13 cellular contexts compared by ENCODE assay signal in the genomic region with DNA sequence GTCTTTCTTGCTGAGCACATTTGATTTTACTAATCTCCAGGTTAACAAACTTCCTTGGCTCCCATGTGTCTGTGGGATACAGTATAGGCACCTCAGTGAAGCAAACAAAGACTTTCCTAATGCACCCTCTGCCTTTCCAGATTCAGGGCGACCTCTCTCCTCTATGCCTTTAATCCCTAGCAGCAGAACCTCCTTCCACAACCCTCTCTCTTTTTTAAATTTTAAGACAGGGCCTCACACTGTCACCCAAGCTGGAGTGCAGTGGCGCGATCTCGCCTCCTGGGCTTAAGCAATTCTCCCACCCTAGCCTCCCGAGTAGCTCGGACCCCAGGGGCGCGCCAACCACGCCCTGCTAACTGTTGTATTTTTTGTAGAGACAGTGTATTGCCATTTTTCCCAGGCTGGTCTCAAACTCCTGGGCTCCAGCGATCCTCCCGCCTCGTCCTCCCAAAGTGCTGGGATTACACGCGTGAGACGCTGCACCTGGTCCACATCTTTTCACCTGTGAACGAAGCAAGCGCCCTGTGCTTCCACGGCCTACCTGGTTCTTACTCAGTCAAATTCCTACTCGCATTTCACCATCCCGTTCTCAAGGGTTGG.
"Had no signal": no experiment of that assay in that cellular context is flagged by ENCODE, and none has a peak within 500 bp of the region (broad histone marks: within the 10 kb centered on the region; RNA-seq: fewer than 3 reads in every experiment).

No MANE protein-coding gene starts in this region.

- H3K9me3 ChIP-seq: neutrophil, stomach, thoracic aorta had no signal

- H3K36me3 ChIP-seq: brain microvascular endothelial cell, neutrophil, stomach, thoracic aorta had no signal

- H3K4me3 ChIP-seq: stomach, thoracic aorta had no signal

- DNase-seq: activated CD4-positive, alpha-beta memory T cell treated with anti-CD3 and anti-CD28 coated beads for 36 hours; activated CD4-positive, alpha-beta T cell treated with anti-CD3 and anti-CD28 coated beads for 36 hours; activated CD8-positive, alpha-beta memory T cell treated with anti-CD3 and anti-CD28 coated beads, Interleukin-2, amount 50 U/mL, for 4 hours; activated gamma-delta T cell; activated naive CD8-positive, alpha-beta T cell treated with anti-CD3 and anti-CD28 coated beads, Interleukin-2, amount 10 ng/mL, durations not matched to agents 7 days and 5 days; activated T-cell treated with anti-CD3 and anti-CD28 coated beads, Interleukin-2, amount 50 U/mL, for 48 hours; brain microvascular endothelial cell; mesendoderm; stimulated activated CD4-positive, alpha-beta T cell treated with anti-CD3 and anti-CD28 coated beads, Interleukin-2, amount 100 ng/mL, for 24 hours; stomach had no signal

- H3K36me3 Mint-ChIP-seq: activated naive CD8-positive, alpha-beta T cell treated with anti-CD3 and anti-CD28 coated beads, Interleukin-2, amount 10 ng/mL, durations not matched to agents 7 days and 5 days had no signal

- H3K27ac ChIP-seq: brain microvascular endothelial cell, neutrophil, parathyroid adenoma, stomach, thoracic aorta had no signal

- H3K27me3 Mint-ChIP-seq: activated CD4-positive, alpha-beta memory T cell treated with anti-CD3 and anti-CD28 coated beads for 36 hours; activated CD4-positive, alpha-beta T cell treated with anti-CD3 and anti-CD28 coated beads for 36 hours had no signal

- ATAC-seq: activated CD4-positive, alpha-beta T cell treated with anti-CD3 and anti-CD28 coated beads for 36 hours had no signal

- H3K27ac Mint-ChIP-seq: activated CD4-positive, alpha-beta memory T cell treated with anti-CD3 and anti-CD28 coated beads for 36 hours; activated CD4-positive, alpha-beta T cell treated with anti-CD3 and anti-CD28 coated beads for 36 hours; activated naive CD8-positive, alpha-beta T cell treated with anti-CD3 and anti-CD28 coated beads, Interleukin-2, amount 10 ng/mL, durations not matched to agents 7 days and 5 days had no signal

- H3K4me3 Mint-ChIP-seq: activated CD4-positive, alpha-beta memory T cell treated with anti-CD3 and anti-CD28 coated beads for 36 hours; activated naive CD8-positive, alpha-beta T cell treated with anti-CD3 and anti-CD28 coated beads, Interleukin-2, amount 10 ng/mL, durations not matched to agents 7 days and 5 days had no signal

- H3K9me3 Mint-ChIP-seq: activated CD4-positive, alpha-beta memory T cell treated with anti-CD3 and anti-CD28 coated beads for 36 hours; activated naive CD8-positive, alpha-beta T cell treated with anti-CD3 and anti-CD28 coated beads, Interleukin-2, amount 10 ng/mL, durations not matched to agents 7 days and 5 days had no signal

- H3K4me1 ChIP-seq: parathyroid adenoma had no signal
